9 cellular contexts compared by ENCODE assay signal in the genomic region with DNA sequence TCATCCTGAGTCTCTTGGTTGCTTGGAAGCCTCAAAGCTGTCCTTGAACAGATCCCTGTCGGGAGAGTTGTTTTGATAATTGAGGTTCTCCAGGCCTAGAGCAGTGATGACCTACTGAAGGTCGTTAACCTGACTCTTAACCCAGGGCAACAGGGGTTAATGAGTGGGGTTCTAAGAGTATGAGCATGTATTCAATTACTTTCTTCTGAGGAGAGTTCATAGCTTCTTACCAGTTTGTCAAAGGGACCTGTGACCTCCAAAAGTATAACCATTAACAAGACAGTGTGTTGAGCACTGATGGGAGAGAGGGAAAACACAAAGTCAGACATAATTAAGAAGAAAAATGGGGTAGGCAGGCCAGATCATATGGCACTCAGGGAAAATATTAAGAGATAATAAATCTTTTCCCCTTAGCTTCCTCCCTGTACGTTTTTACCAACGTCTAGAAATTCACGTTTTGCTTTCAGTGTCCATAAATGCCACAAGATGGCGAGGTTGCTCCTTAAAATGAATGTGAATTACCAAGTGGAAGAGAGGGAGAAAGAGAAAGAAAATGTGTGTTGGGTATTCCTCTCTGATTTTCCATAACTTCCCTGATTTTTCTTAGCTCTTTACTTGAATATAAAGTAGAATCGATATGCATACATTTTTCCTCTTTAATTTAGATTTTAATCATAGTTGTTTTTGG.
DNase-seq lines count a peak whose midpoint lies in the region; ATAC-seq and TF ChIP-seq lines count a peak whose summit lies in the region.
"Had no signal": no experiment of that assay in that cellular context is flagged by ENCODE, and none has a peak within 500 bp of the region (broad histone marks: within the 10 kb centered on the region; RNA-seq: fewer than 3 reads in every experiment).

No MANE protein-coding gene starts in this region.

- H3K27ac Mint-ChIP-seq in activated CD8-positive, alpha-beta T cell treated with anti-CD3 and anti-CD28 coated beads, Interleukin-2, amount 10 ng/mL, durations not matched to agents 7 days and 5 days, result no peak overlapping the region
- H3K27ac Mint-ChIP-seq: activated B cell treated with CpG ODN at 0.5 μM for 24 hours had no signal

- DNase-seq in DMS114 treated with DMSO at 0.1 percent for 48 hours (lab: John Stamatoyannopoulos, UW; ENCODE audit: unreplicated experiment) (peak; percentile 72), NCI-H1105 (lab: John Stamatoyannopoulos, UW) (peak; percentile 29), iris pigment epithelial cell (ENCODE audit: low read depth) (peak; percentile 82), transverse colon (peak; percentile 14)
- DNase-seq in activated CD8-positive, alpha-beta T cell treated with anti-CD3 and anti-CD28 coated beads, Interleukin-2, amount 10 ng/mL, durations not matched to agents 7 days and 5 days, result peak; percentile 40
- DNase-seq in activated CD4-positive, alpha-beta T cell treated with anti-CD3 and anti-CD28 coated beads, Interleukin-2, amount 50 U/mL, for 48 hours, result no peak
- DNase-seq: activated B cell treated with CpG ODN at 0.5 μM for 24 hours had no signal

- H3K9me3 ChIP-seq in transverse colon, result no peaks in the 10 kb centered on the region

- no peaks in the 10 kb centered on the region for H3K27me3 ChIP-seq in transverse colon

- no peaks in the 10 kb centered on the region for H3K27me3 Mint-ChIP-seq in activated CD8-positive, alpha-beta T cell treated with anti-CD3 and anti-CD28 coated beads, Interleukin-2, amount 10 ng/mL, durations not matched to agents 7 days and 5 days (ENCODE audit: low read depth)
- H3K27me3 Mint-ChIP-seq: activated B cell treated with CpG ODN at 0.5 μM for 24 hours had no signal

- in situ Hi-C loops in transverse colon (cut with MboI; ENCODE audit: low pct_ligation_motif_present in 1 of 4, low pct_unique_long_range_greater_than_20kb in 1 of 4, low sequenced_read_pairs in 3 of 4), result loop anchor here in 1 of 4 donors (25.0 kb wide), 1 partner anchor 1480 kb away; a partner anchor contains a TSS

- ATAC-seq in GM21360 (IDR thresholded peaks at IDR 0.05; ENCODE audit: unreplicated experiment) (peak; percentile 59), GM21786 (IDR thresholded peaks at IDR 0.05; ENCODE audit: unreplicated experiment) (no peak)
- no peak for ATAC-seq in activated CD8-positive, alpha-beta T cell treated with anti-CD3 and anti-CD28 coated beads, Interleukin-2, amount 10 ng/mL, durations not matched to agents 7 days and 5 days

- no peak overlapping the region for H3K4me3 Mint-ChIP-seq in activated CD8-positive, alpha-beta T cell treated with anti-CD3 and anti-CD28 coated beads, Interleukin-2, amount 10 ng/mL, durations not matched to agents 7 days and 5 days
- H3K4me3 Mint-ChIP-seq: activated B cell treated with CpG ODN at 0.5 μM for 24 hours had no signal

- H3K36me3 ChIP-seq in transverse colon, result no peaks in the 10 kb centered on the region

- 25 to 26% methylated on average over 7 of the region's 7 CpGs for WGBS in transverse colon (ENCODE audit: low coverage in 1 of 2), 2 donors

- H3K4me1 ChIP-seq in transverse colon, result peaks cover 0 to 22% (median 8%) of the 10 kb centered on the region in 4 donors

- TF ChIP-seq EP300 in transverse colon (IDR thresholded peaks at IDR 0.05; ENCODE audit: low read depth), result no peak

- TF ChIP-seq POLR2A in transverse colon (IDR thresholded peaks at IDR 0.05), result no peak

- POLR2A ChIA-PET in activated CD8-positive, alpha-beta T cell treated with anti-CD3 and anti-CD28 coated beads, Interleukin-2, amount 10 ng/mL, durations not matched to agents 7 days and 5 days (lab: Charles Lee), result no interaction called here

- H3K9me3 Mint-ChIP-seq in activated CD8-positive, alpha-beta T cell treated with anti-CD3 and anti-CD28 coated beads, Interleukin-2, amount 10 ng/mL, durations not matched to agents 7 days and 5 days (ENCODE audit: insufficient read depth), result no peaks in the 10 kb centered on the region
- H3K9me3 Mint-ChIP-seq: activated B cell treated with CpG ODN at 0.5 μM for 24 hours had no signal

- H3K27ac ChIP-seq in transverse colon, result no peak overlapping the region

- intact Hi-C loops in transverse colon (cut with DNase I; ENCODE audit: low total_unique reads), result no loop called here

- no peak overlapping the region for H3K4me3 ChIP-seq in transverse colon

- peak; percentile 31 to 64 (median 49) for TF ChIP-seq CTCF in transverse colon (IDR thresholded peaks at IDR 0.05)

- CTCF ChIA-PET in activated CD8-positive, alpha-beta T cell treated with anti-CD3 and anti-CD28 coated beads, Interleukin-2, amount 10 ng/mL, durations not matched to agents 7 days and 5 days (lab: Charles Lee), result interaction anchor here (0.6 to 3.4 kb wide), 25 partner anchors 8 to 1708 kb away, joined by 3 to 32 read pairs (median 3); no protein-coding TSS in a partner anchor

- H3K4me1 Mint-ChIP-seq in activated CD8-positive, alpha-beta T cell treated with anti-CD3 and anti-CD28 coated beads, Interleukin-2, amount 10 ng/mL, durations not matched to agents 7 days and 5 days (ENCODE audit: low read depth), result peaks cover 6% of the 10 kb centered on the region
- H3K4me1 Mint-ChIP-seq: activated B cell treated with CpG ODN at 0.5 μM for 24 hours had no signal

- H3K36me3 Mint-ChIP-seq in activated CD8-positive, alpha-beta T cell treated with anti-CD3 and anti-CD28 coated beads, Interleukin-2, amount 10 ng/mL, durations not matched to agents 7 days and 5 days (ENCODE audit: low read depth), result no peaks in the 10 kb centered on the region

Comparison
In these comparisons a context has a peak if more than half of its experiments do, and no peak if none do; other contexts are left out.
1. DNase-seq: peak in DMS114 treated with DMSO at 0.1 percent for 48 hours (single experiment), NCI-H1105 (single experiment), activated CD8-positive, alpha-beta T cell treated with anti-CD3 and anti-CD28 coated beads, Interleukin-2, amount 10 ng/mL, durations not matched to agents 7 days and 5 days (single experiment), iris pigment epithelial cell (single experiment) and transverse colon (single experiment); none in activated CD4-positive, alpha-beta T cell treated with anti-CD3 and anti-CD28 coated beads, Interleukin-2, amount 50 U/mL, for 48 hours (0 of 2).